ENCODE assay signal across 14 cellular contexts in genomic region chr13:49681837-49682236, GRCh38. TPM values are rescaled to one million over a fixed set of nuclear protein-coding genes. Genes with fewer than 3 reads are reported as not detected.
DNase-seq lines count a peak whose midpoint lies in the region; ATAC-seq lines count a peak whose summit lies in the region.
"Had no signal": no experiment of that assay in that cellular context is flagged by ENCODE, and none has a peak within 500 bp of the region (broad histone marks: within the 10 kb centered on the region; RNA-seq: fewer than 3 reads in every experiment).

No MANE protein-coding gene starts in this region.

- intact Hi-C loops in posterior vena cava (cut with DNase I), result no loop called here

- DNase-seq in Daoy (ENCODE audit: low read depth), result peak; percentile 16
- peak; percentile 53 for DNase-seq in NCI-H1105 (lab: John Stamatoyannopoulos, UW)
- peak; percentile 75 for DNase-seq in amniotic epithelial cell (ENCODE audit: low read depth)
- DNase-seq in left kidney (ENCODE audit: low read depth, low spot score), result peak; percentile 28
- no peak for DNase-seq in C1 segment of cervical spinal cord (lab: John Stamatoyannopoulos, UW)
- no peak for DNase-seq in posterior vena cava (ENCODE audit: low spot score)
- DNase-seq in stimulated activated naive CD4-positive, alpha-beta T cell (lab: John Stamatoyannopoulos, UW), result no peak
- DNase-seq: activated naive CD4-positive, alpha-beta T cell treated with anti-CD3 and anti-CD28 coated beads for 36 hours; CD4-positive, alpha-beta memory T cell; Karpas-422; NCI-H446 treated with DMSO at 0.1 percent for 48 hours; right cardiac atrium; SIG-M5 had no signal

- ATAC-seq in HG03097 (IDR thresholded peaks at IDR 0.05; ENCODE audit: low FRiP score, unreplicated experiment), result no peak
- ATAC-seq: right cardiac atrium had no signal

RNA-seq across cellular contexts. Expression of gene EBPL, which starts 9.4 kb away (rescaled TPM):
- total RNA-seq in Daoy (2014; rRNA removed; shearing (Covaris generic)), result 94.8 and 94.9 TPM in 2 replicates
- total RNA-seq in posterior vena cava, result 10 to 100 TPM; 20.1 to 23.8 TPM

RNA-seq across cellular contexts. Expression of gene ARL11, which starts 53.5 kb away (rescaled TPM):
- total RNA-seq in Daoy (2014; rRNA removed; shearing (Covaris generic)), result not detected in 2 replicates
- total RNA-seq in posterior vena cava, result 1 to 10 TPM in 1 of 2 donors, under 1 TPM in 1; 0.71 to 1.9 TPM

Comparison
In these comparisons a context has a peak if more than half of its experiments do, and no peak if none do; other contexts are left out.
1. DNase-seq: peak in Daoy (single experiment), NCI-H1105 (single experiment), amniotic epithelial cell (single experiment) and left kidney (single experiment); none in C1 segment of cervical spinal cord (0 of 14), posterior vena cava (single experiment) and stimulated activated naive CD4-positive, alpha-beta T cell (0 of 6).